Comparison of ENCODE assay signal across 8 cellular contexts in the genomic region with DNA sequence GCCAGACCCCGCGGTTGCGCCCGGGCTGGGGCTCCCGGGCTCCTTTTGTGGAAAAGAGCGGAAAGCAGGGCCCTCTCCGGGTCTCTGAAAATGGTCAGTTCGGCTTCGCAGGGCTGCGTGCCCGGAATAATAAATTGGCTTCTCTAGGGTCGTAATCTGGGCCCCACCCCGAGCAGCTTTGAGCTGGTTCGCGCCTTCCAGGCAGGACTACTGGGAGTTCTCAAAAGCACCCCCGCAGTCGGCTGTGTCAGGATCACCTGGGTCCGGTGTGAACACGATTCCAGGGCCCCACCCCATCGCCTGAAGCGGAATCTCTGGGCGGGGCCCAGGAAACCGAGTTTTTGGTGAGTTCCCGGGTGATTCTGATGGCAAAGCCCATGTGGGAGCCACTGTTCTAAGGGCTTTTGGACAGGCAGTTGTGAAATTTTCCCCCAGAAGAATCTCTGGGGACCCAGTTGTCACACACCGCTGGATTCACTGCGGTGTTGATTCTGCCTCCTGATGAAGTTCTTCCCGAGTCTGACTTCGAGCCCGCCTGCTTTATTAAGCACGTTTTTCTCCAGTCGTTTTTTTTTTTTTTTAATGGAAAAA.
DNase-seq lines count a peak whose midpoint lies in the region; ATAC-seq and TF ChIP-seq lines count a peak whose summit lies in the region.

No MANE protein-coding gene starts in this region.

- no peaks in the 10 kb centered on the region for H4K20me1 ChIP-seq in Loucy (ENCODE audit: insufficient read depth, low read length, poor library complexity, severe bottlenecking)

- H3K27ac Mint-ChIP-seq in immature natural killer cell, result peak overlapping the region in 4 of 6 donors; percentile 20 to 82 (median 58)

- peaks cover 8% of the 10 kb centered on the region for H3K27me3 ChIP-seq in Loucy (ENCODE audit: insufficient read depth, low read length, poor library complexity, severe bottlenecking)

- peaks cover 11 to 14% of the 10 kb centered on the region in 2 donors for H3K4me1 Mint-ChIP-seq in immature natural killer cell

- peak overlapping the region; percentile 78 for H3K4me3 ChIP-seq in Loucy (ENCODE audit: low read length, poor library complexity, severe bottlenecking)
- H3K4me3 ChIP-seq in astrocyte of the spinal cord (ENCODE audit: low read depth, low read length), result peak overlapping the region; percentile 59
- peak overlapping the region; percentile 53 to 80 (median 69) for H3K4me3 ChIP-seq in skin epidermis

- no peaks in the 10 kb centered on the region for H3K36me3 Mint-ChIP-seq in immature natural killer cell

- no peak for TF ChIP-seq CTCF in Loucy (conservative IDR thresholded peaks at IDR 0.05; ENCODE audit: low read length)
- no peak for TF ChIP-seq CTCF in astrocyte of the spinal cord (IDR thresholded peaks at IDR 0.05; ENCODE audit: low read depth, low read length)

- in situ Hi-C loops in astrocyte of the spinal cord (cut with HindIII; ENCODE audit: low sequenced_read_pairs), result no loop called here

- peaks cover 5% of the 10 kb centered on the region for H3K4me1 ChIP-seq in Loucy (ENCODE audit: insufficient read depth, low read length, poor library complexity, severe bottlenecking)

- H3K9me3 ChIP-seq in Loucy (ENCODE audit: insufficient read depth, low read depth, low read length), result no peaks in the 10 kb centered on the region

- H3K9me3 Mint-ChIP-seq in immature natural killer cell, result no peaks in the 10 kb centered on the region

- H3K9me2 ChIP-seq in Loucy (replicated peaks; ENCODE audit: low read depth, low read length), result no peaks in the 10 kb centered on the region

- H3K36me3 ChIP-seq in Loucy (ENCODE audit: insufficient read depth, low read length), result no peaks in the 10 kb centered on the region

- peak overlapping the region; percentile 84 to 98 (median 91) for H3K27ac ChIP-seq in skin epidermis

- ATAC-seq in GM21390 (IDR thresholded peaks at IDR 0.05; ENCODE audit: unreplicated experiment) (no peak), GM19463 (IDR thresholded peaks at IDR 0.05; ENCODE audit: unreplicated experiment) (no peak)

- peak overlapping the region; percentile 93 for H2AFZ ChIP-seq in Loucy (ENCODE audit: low read length)

- peak overlapping the region; percentile 86 for H3K4me2 ChIP-seq in Loucy (ENCODE audit: low read depth, low read length, poor library complexity, severe bottlenecking)

- H3K27me3 Mint-ChIP-seq in immature natural killer cell (ENCODE audit: low read depth in 3 of 3), result peaks cover 0 to 3% (median 1%) of the 10 kb centered on the region in 3 donors

- peak overlapping the region; percentile 74 to 87 (median 80) for H3K4me3 Mint-ChIP-seq in immature natural killer cell

- no peaks in the 10 kb centered on the region for H3K79me2 ChIP-seq in Loucy (ENCODE audit: insufficient read depth, low read length)

- H3F3A ChIP-seq in Loucy (ENCODE audit: low read depth), result no peaks in the 10 kb centered on the region

- peak overlapping the region; percentile 66 for H3K9ac ChIP-seq in Loucy (ENCODE audit: low read depth, low read length, poor library complexity, severe bottlenecking)

- DNase-seq in ELR (ENCODE audit: low read depth), result peak; percentile 63
- peak; percentile 62 for DNase-seq in astrocyte of the spinal cord (ENCODE audit: low read depth, low spot score)
- DNase-seq in immature natural killer cell, result no peak
- no peak for DNase-seq in NCI-H2107 treated with DMSO at 0.1 percent for 48 hours (lab: John Stamatoyannopoulos, UW; ENCODE audit: unreplicated experiment)

Comparison
In these comparisons a context has a peak if more than half of its experiments do, and no peak if none do; other contexts are left out.
1. DNase-seq: peak in ELR (single experiment) and astrocyte of the spinal cord (single experiment); none in immature natural killer cell (0 of 3) and NCI-H2107 treated with DMSO at 0.1 percent for 48 hours (single experiment).
2. Peak in every context shown above with its lines, with median percentiles within 50 percentile points of each other: H3K4me3 ChIP-seq.